1 cellular context compared by ENCODE assay signal in the genomic region with DNA sequence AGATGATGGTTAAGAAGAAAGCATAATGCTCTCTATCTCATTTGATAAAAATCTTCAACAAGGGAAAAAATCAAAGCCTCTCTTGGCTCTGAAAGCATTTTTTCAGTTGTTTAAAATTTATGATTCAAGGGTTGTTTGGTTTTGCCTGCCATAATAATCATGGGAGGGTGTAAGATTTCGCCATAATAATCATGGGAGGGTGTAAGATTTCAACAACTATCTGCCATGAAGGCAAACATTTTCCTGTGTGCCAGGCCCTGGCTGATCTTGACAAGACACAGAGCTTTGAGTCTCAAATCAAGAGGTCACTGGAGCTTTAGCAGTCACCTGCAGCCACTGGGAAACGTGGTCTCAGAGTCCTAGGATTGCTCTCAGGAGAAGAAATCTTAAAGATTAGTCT.
A peak's percentile ranks its signal among the peaks of the same experiment; 100 is the strongest.
TF ChIP-seq lines count a peak whose summit lies in the region.

No MANE protein-coding gene starts in this region.

TF ChIP-seq in IMR-90, 13 proteins besides CTCF, POLR2A, EP300 and RAD21:
- TF ChIP-seq MAFK (IDR thresholded peaks at IDR 0.05; ENCODE audit: low read depth, low read length) (no peak), FOS (IDR thresholded peaks at IDR 0.05; ENCODE audit: low read depth, low read length) (no peak), CEBPB (IDR thresholded peaks at IDR 0.05; ENCODE audit: low read depth, low read length) (peak; percentile 42; the same call in 1 of the 2 replicates)
